8 cellular contexts compared by ENCODE assay signal in the genomic region with DNA sequence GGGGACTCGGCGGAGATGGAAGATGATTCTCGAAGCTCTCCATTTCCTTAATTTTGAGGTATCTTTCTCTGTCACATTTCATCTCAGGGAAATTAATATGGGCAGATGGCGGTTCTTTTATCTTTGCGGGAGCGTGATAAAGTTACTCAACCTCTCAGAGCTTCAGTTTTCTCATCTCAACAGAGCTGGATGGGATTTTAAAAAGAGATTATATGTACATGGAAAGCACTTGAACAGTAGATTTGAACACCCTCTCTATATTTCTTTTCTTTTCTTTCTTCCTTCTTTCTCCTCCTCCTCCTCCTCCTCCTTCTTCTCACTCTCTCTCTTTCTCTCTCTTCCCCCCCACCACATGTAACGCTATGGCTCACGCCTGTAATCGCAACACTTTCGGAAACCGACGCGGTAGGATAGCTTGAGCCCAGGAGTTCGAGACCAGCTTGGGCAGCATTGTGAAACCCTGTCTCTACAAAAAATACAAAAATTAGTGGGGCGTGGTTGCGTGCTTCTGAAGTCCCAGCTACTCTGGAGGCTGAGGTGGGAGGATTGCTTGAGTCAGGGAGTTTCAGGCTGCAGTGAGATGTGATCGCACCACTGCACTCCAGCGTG. TPM values are rescaled to one million over a fixed set of nuclear protein-coding genes. Genes with fewer than 3 reads are reported as not detected.
DNase-seq lines count a peak whose midpoint lies in the region; ATAC-seq, FAIRE-seq and TF ChIP-seq lines count a peak whose summit lies in the region.

No MANE protein-coding gene starts in this region.

- H3K4me1 Mint-ChIP-seq in CD8-positive, alpha-beta T cell (ENCODE audit: low read depth), result peaks cover 19% of the 10 kb centered on the region
- H3K4me1 Mint-ChIP-seq in activated T-helper 17 cell treated with anti-CD3 and anti-CD28 coated beads, Interleukin-2, amount 50 U/mL, for 72 hours, result peaks cover 6% of the 10 kb centered on the region
- H3K4me1 Mint-ChIP-seq in stimulated activated naive CD8-positive, alpha-beta T cell treated with anti-CD3 and anti-CD28 coated beads, Interleukin-15, Interleukin-2, amounts not matched to agents 100 ng/mL and 50 ng/mL, for 24 hours (ENCODE audit: low read depth), result peaks cover 23% of the 10 kb centered on the region

- no peaks in the 10 kb centered on the region for H3K9me3 ChIP-seq in CD8-positive, alpha-beta T cell (ENCODE audit: low read length)

- H3K9me3 Mint-ChIP-seq in CD8-positive, alpha-beta T cell, result no peaks in the 10 kb centered on the region
- no peaks in the 10 kb centered on the region for H3K9me3 Mint-ChIP-seq in activated T-helper 17 cell treated with anti-CD3 and anti-CD28 coated beads, Interleukin-2, amount 50 U/mL, for 72 hours
- no peaks in the 10 kb centered on the region for H3K9me3 Mint-ChIP-seq in stimulated activated naive CD8-positive, alpha-beta T cell treated with anti-CD3 and anti-CD28 coated beads, Interleukin-15, Interleukin-2, amounts not matched to agents 100 ng/mL and 50 ng/mL, for 24 hours

- no peak overlapping the region for H3K27ac Mint-ChIP-seq in CD8-positive, alpha-beta T cell
- peak overlapping the region; percentile 58 for H3K27ac Mint-ChIP-seq in activated T-helper 17 cell treated with anti-CD3 and anti-CD28 coated beads, Interleukin-2, amount 50 U/mL, for 72 hours
- H3K27ac Mint-ChIP-seq in stimulated activated naive CD8-positive, alpha-beta T cell treated with anti-CD3 and anti-CD28 coated beads, Interleukin-15, Interleukin-2, amounts not matched to agents 100 ng/mL and 50 ng/mL, for 24 hours, result peak overlapping the region; percentile 40

- intact Hi-C loops in CD8-positive, alpha-beta T cell (cut with DNase I, micrococcal nuclease), result no loop called here

- CTCF ChIA-PET in CD8-positive, alpha-beta T cell (lab: Charles Lee), result interaction anchor here (0.7 kb wide), 1 partner anchor 8 kb away, joined by 3 read pairs; no protein-coding TSS in a partner anchor
- CTCF ChIA-PET in RWPE1 (lab: Yijun Ruan, JAX), result no interaction called here

- H3K4me1 ChIP-seq in CD8-positive, alpha-beta T cell (ENCODE audit: insufficient read depth, low read length), result peaks cover 21% of the 10 kb centered on the region

- FAIRE-seq in D721Med (lab: Jason Lieb, UNC), result no peak

- peak overlapping the region; percentile 78 for H3K4me3 Mint-ChIP-seq in CD8-positive, alpha-beta T cell
- H3K4me3 Mint-ChIP-seq in activated T-helper 17 cell treated with anti-CD3 and anti-CD28 coated beads, Interleukin-2, amount 50 U/mL, for 72 hours, result peak overlapping the region; percentile 87
- H3K4me3 Mint-ChIP-seq in stimulated activated naive CD8-positive, alpha-beta T cell treated with anti-CD3 and anti-CD28 coated beads, Interleukin-15, Interleukin-2, amounts not matched to agents 100 ng/mL and 50 ng/mL, for 24 hours, result peak overlapping the region; percentile 82

- H3K4me3 ChIP-seq in CD8-positive, alpha-beta T cell (ENCODE audit: low read depth, low read length), result peak overlapping the region; percentile 54

- H3K36me3 Mint-ChIP-seq in CD8-positive, alpha-beta T cell, result no peaks in the 10 kb centered on the region
- peaks cover 12% of the 10 kb centered on the region for H3K36me3 Mint-ChIP-seq in activated T-helper 17 cell treated with anti-CD3 and anti-CD28 coated beads, Interleukin-2, amount 50 U/mL, for 72 hours (ENCODE audit: low read depth)
- H3K36me3 Mint-ChIP-seq in stimulated activated naive CD8-positive, alpha-beta T cell treated with anti-CD3 and anti-CD28 coated beads, Interleukin-15, Interleukin-2, amounts not matched to agents 100 ng/mL and 50 ng/mL, for 24 hours (ENCODE audit: low read depth), result no peaks in the 10 kb centered on the region

- peaks cover 20% of the 10 kb centered on the region for H3K27me3 ChIP-seq in CD8-positive, alpha-beta T cell (ENCODE audit: insufficient read depth, low read length)

- POLR2A ChIA-PET in CD8-positive, alpha-beta T cell (lab: Charles Lee), result interaction anchor here (1.0 kb wide), 1 partner anchor 35 kb away, joined by 3 read pairs; no protein-coding TSS in a partner anchor
- POLR2A ChIA-PET in RWPE1 (lab: Yijun Ruan, JAX; ENCODE audit: low non-redundant PET), result no interaction called here

- peak; percentile 15 for ATAC-seq in CD8-positive, alpha-beta T cell
- ATAC-seq in HG02885 (IDR thresholded peaks at IDR 0.05; ENCODE audit: poor library complexity, unreplicated experiment), result peak; percentile 31
- peak; percentile 71 for ATAC-seq in activated T-helper 17 cell treated with anti-CD3 and anti-CD28 coated beads, Interleukin-2, amount 50 U/mL, for 72 hours (replicated peaks)

- no peak for DNase-seq in CD8-positive, alpha-beta T cell
- DNase-seq in left kidney (ENCODE audit: low read depth, low spot score), result peak; percentile 39
- no peak for DNase-seq in D721Med (ENCODE audit: insufficient read length, low spot score)
- no peak for DNase-seq in GF-D8 (lab: John Stamatoyannopoulos, UW)
- no peak for DNase-seq in RWPE1 (ENCODE audit: low spot score)

- no peak for TF ChIP-seq CTCF in CD8-positive, alpha-beta T cell (IDR thresholded peaks at IDR 0.05)
- TF ChIP-seq CTCF in D721Med (IDR thresholded peaks at IDR 0.05; ENCODE audit: insufficient read depth, missing control alignments), result no peak
- TF ChIP-seq CTCF in RWPE1 (conservative IDR thresholded peaks at IDR 0.05; ENCODE audit: low read depth), result no peak

- no peaks in the 10 kb centered on the region for H3K36me3 ChIP-seq in CD8-positive, alpha-beta T cell (ENCODE audit: insufficient read depth, low read length)

- peaks cover 50% of the 10 kb centered on the region for H3K27me3 Mint-ChIP-seq in CD8-positive, alpha-beta T cell (ENCODE audit: low read depth)
- H3K27me3 Mint-ChIP-seq in activated T-helper 17 cell treated with anti-CD3 and anti-CD28 coated beads, Interleukin-2, amount 50 U/mL, for 72 hours, result peaks cover 27% of the 10 kb centered on the region
- peaks cover 59% of the 10 kb centered on the region for H3K27me3 Mint-ChIP-seq in stimulated activated naive CD8-positive, alpha-beta T cell treated with anti-CD3 and anti-CD28 coated beads, Interleukin-15, Interleukin-2, amounts not matched to agents 100 ng/mL and 50 ng/mL, for 24 hours

- H3K27ac ChIP-seq in CD8-positive, alpha-beta T cell (ENCODE audit: low read depth, low read length), result no peak overlapping the region
- H3K27ac ChIP-seq in RWPE1, result no peak overlapping the region

RNA-seq across cellular contexts. Expression of gene GLDC, which starts 0.6 kb away (rescaled TPM):
- not detected for total RNA-seq in CD8-positive, alpha-beta T cell
- total RNA-seq in activated T-helper 17 cell treated with anti-CD3 and anti-CD28 coated beads, Interleukin-2, amount 50 U/mL, for 72 hours, result 10 to 100 TPM; 17.2 to 19.4 TPM

Comparison
In these comparisons a context has a peak if more than half of its experiments do, and no peak if none do; other contexts are left out.
1. ATAC-seq: peak in every context shown above with its lines; median percentile 71 in activated T-helper 17 cell treated with anti-CD3 and anti-CD28 coated beads, Interleukin-2, amount 50 U/mL, for 72 hours; 31 in HG02885; 15 in CD8-positive, alpha-beta T cell.
2. RNA of gene GLDC, which starts 0.6 kb away (total RNA-seq): 17.2 to 19.4 TPM in activated T-helper 17 cell treated with anti-CD3 and anti-CD28 coated beads, Interleukin-2, amount 50 U/mL, for 72 hours; not detected in CD8-positive, alpha-beta T cell; every median in the first group is over 10 times any median in the second.
3. Peak in every context shown above with its lines, with median percentiles within 50 percentile points of each other: H3K4me3 Mint-ChIP-seq.